31 cellular contexts compared by ENCODE assay signal in genomic region chr6:45739058-45739457, GRCh38.
DNase-seq lines count a peak whose midpoint lies in the region; ATAC-seq, FAIRE-seq and TF ChIP-seq lines count a peak whose summit lies in the region.
"Had no signal": no experiment of that assay in that cellular context is flagged by ENCODE, and none has a peak within 500 bp of the region (broad histone marks: within the 10 kb centered on the region; RNA-seq: fewer than 3 reads in every experiment).

No MANE protein-coding gene starts in this region.

- DNase-seq in HepG2 (ENCODE audit: low spot score): no peak
- DNase-seq in right lobe of liver: no peak
- DNase-seq in K562 (ENCODE audit: extremely low read depth in 1 of 4, low spot score in 3 of 4): no peak
- DNase-seq in NCI-H226: no peak
- DNase-seq: 8988T; ACHN; AML-193; BE2C; C1 segment of cervical spinal cord; Caco-2; Calu3; CD4-positive, alpha-beta memory T cell; CD4-positive, alpha-beta T cell; CD4-positive, CD25-positive, alpha-beta regulatory T cell; CD8-positive, alpha-beta memory T cell; CD8-positive, alpha-beta T cell; COR-L47; DMS 273 treated with DMSO at 0.1 percent for 48 hours; DMS153; DMS53; DMS79; DMS79 treated with DMSO at 0.1 percent for 48 hours; DND-41; EL had no signal

- peaks cover 0 to 6% of the 10 kb centered on the region in 2 experiments; a peak in 1 of 5 replicates for H3K27me3 ChIP-seq in HepG2 (ENCODE audit: control insufficient read depth in 1 of 2, insufficient read depth in 2 of 2, low read length in 2 of 2)
- H3K27me3 ChIP-seq in right lobe of liver: no peaks in the 10 kb centered on the region
- no peaks in the 10 kb centered on the region for H3K27me3 ChIP-seq in K562 (ENCODE audit: control insufficient read depth in 2 of 2, insufficient read depth in 2 of 2, low read length in 2 of 2)
- H3K27me3 ChIP-seq: BE2C; BLaER1; BLaER1 treated with 17β-estradiol and CSF1 and Interleukin-3, amounts not matched to agents 10 nM and 100 nM had no signal

- no TSS peak for BruUV-seq in HepG2 (replicated peaks; lab: Mats Ljungman, UMichigan)
- no TSS peak for BruUV-seq in K562 (replicated peaks; lab: Mats Ljungman, UMichigan)

- TF ChIP-seq CTCF in HepG2 (CRISPR knock-in tag; IDR thresholded peaks at IDR 0.05) (no peak), right lobe of liver (IDR thresholded peaks at IDR 0.05) (no peak), K562 (IDR thresholded peaks at IDR 0.05 in 2 of 3, conservative IDR thresholded peaks at IDR 0.05 in 1 of 3; ENCODE audit: insufficient read depth in 2 of 3, low read depth in 1 of 3, low read length in 3 of 3) (no peak)

- WGBS in HepG2 (ENCODE audit: low lambda C conversion rate): 43% methylated on average over 3 of the region's 3 CpGs
- WGBS in right lobe of liver (ENCODE audit: insufficient coverage, low coverage, low lambda C conversion rate, missing lambda C conversion rate): 86% methylated on average over 3 of the region's 3 CpGs
- 2% methylated on average over 3 of the region's 3 CpGs for WGBS in K562 (ENCODE audit: insufficient coverage, low coverage, missing lambda C conversion rate)

- TF ChIP-seq POLR2A in HepG2 (IDR thresholded peaks at IDR 0.05; ENCODE audit: insufficient read depth in 1 of 2, low read depth in 2 of 2, low read length in 2 of 2) (no peak), right lobe of liver (IDR thresholded peaks at IDR 0.05) (no peak), K562 (conservative IDR thresholded peaks at IDR 0.05) (no peak)

- H4K20me1 ChIP-seq in HepG2 (ENCODE audit: insufficient read depth, low read length) (no peaks in the 10 kb centered on the region), K562 (replicated peaks; ENCODE audit: control insufficient read depth, insufficient read depth, low read length) (no peaks in the 10 kb centered on the region)
- H4K20me1 ChIP-seq: BLaER1; BLaER1 treated with 17β-estradiol and CSF1 and Interleukin-3, amounts not matched to agents 10 nM and 100 nM had no signal

- intact Hi-C loops in HepG2 (cut with micrococcal nuclease; ENCODE audit: unreplicated experiment): no loop called here
- intact Hi-C loops in right lobe of liver (cut with DNase I): no loop called here
- intact Hi-C loops in K562 (cut with micrococcal nuclease): no loop called here

- CTCF ChIA-PET in HepG2 (lab: Yijun Ruan, JAX; ENCODE audit: low intra/inter-chr PET ratio, low total read pairs): no interaction called here
- CTCF ChIA-PET in K562 (lab: Yijun Ruan, JAX; ENCODE audit: low intra/inter-chr PET ratio): no interaction called here

- H3K36me3 ChIP-seq in HepG2 (replicated peaks in 1 of 2; ENCODE audit: control insufficient read depth in 1 of 2, insufficient read depth in 2 of 2, low read length in 2 of 2): no peaks in the 10 kb centered on the region
- no peaks in the 10 kb centered on the region for H3K36me3 ChIP-seq in right lobe of liver
- H3K36me3 ChIP-seq in K562 (ENCODE audit: control insufficient read depth, insufficient read depth, low read length): no peaks in the 10 kb centered on the region
- H3K36me3 ChIP-seq: BE2C; BLaER1; BLaER1 treated with 17β-estradiol and CSF1 and Interleukin-3, amounts not matched to agents 10 nM and 100 nM had no signal

- POLR2A ChIA-PET in HepG2 (lab: Yijun Ruan, JAX): no interaction called here
- POLR2A ChIA-PET in K562 (lab: Yijun Ruan, JAX): interaction anchor here (0.6 to 1.2 kb wide), 3 partner anchors 16 to 152 kb away, joined by 3 read pairs; no protein-coding TSS in a partner anchor

- no peak overlapping the region for H2AFZ ChIP-seq in HepG2 (ENCODE audit: low read length)
- no peak overlapping the region for H2AFZ ChIP-seq in K562 (ENCODE audit: low read depth, low read length)

- H3K9me3 ChIP-seq in HepG2 (ENCODE audit: low read length) (no peaks in the 10 kb centered on the region), right lobe of liver (no peaks in the 10 kb centered on the region), K562 (replicated peaks; ENCODE audit: control insufficient read depth, insufficient read depth, low read depth, low read length) (no peaks in the 10 kb centered on the region)
- H3K9me3 ChIP-seq: A549; BE2C; BLaER1; BLaER1 treated with 17β-estradiol and CSF1 and Interleukin-3, amounts not matched to agents 10 nM and 100 nM; Caco-2 had no signal

- TF ChIP-seq RAD21 in HepG2 (CRISPR knock-in tag; IDR thresholded peaks at IDR 0.05): no peak
- TF ChIP-seq RAD21 in K562 (CRISPR knock-in tag; conservative IDR thresholded peaks at IDR 0.05 in 1 of 2, IDR thresholded peaks at IDR 0.05 in 1 of 2): no peak

- in situ Hi-C loops in HepG2 (cut with HindIII; ENCODE audit: extremely low pct_ligation_motif_present, low pct_unique_long_range_greater_than_20kb): no loop called here
- in situ Hi-C loops in K562 (cut with MboI): no loop called here

- H3K79me2 ChIP-seq in HepG2 (ENCODE audit: insufficient read depth, low read length): no peaks in the 10 kb centered on the region
- H3K79me2 ChIP-seq in K562 (ENCODE audit: control insufficient read depth, insufficient read depth, low read length): no peaks in the 10 kb centered on the region

- no peaks in the 10 kb centered on the region for H3K9me1 ChIP-seq in K562 (ENCODE audit: control insufficient read depth, insufficient read depth, low read length)

- no peak overlapping the region for H3K4me2 ChIP-seq in HepG2 (ENCODE audit: low read depth, low read length)
- no peak overlapping the region for H3K4me2 ChIP-seq in K562 (ENCODE audit: insufficient read depth, low read length)
- H3K4me2 ChIP-seq: A549; BLaER1; BLaER1 treated with 17β-estradiol and CSF1 and Interleukin-3, amounts not matched to agents 10 nM and 100 nM had no signal

- ATAC-seq in HepG2 (no peak), right lobe of liver (no peak), K562 (no peak)
- ATAC-seq: A549; CD8-positive, alpha-beta T cell had no signal

- peaks cover 7% of the 10 kb centered on the region for H3K4me1 ChIP-seq in HepG2 (ENCODE audit: insufficient read depth, low read length)
- no peaks in the 10 kb centered on the region for H3K4me1 ChIP-seq in right lobe of liver
- H3K4me1 ChIP-seq in K562 (replicated peaks in 1 of 2; ENCODE audit: control insufficient read depth in 2 of 2, insufficient read depth in 2 of 2, low read length in 2 of 2): no peaks in the 10 kb centered on the region; a peak in 1 of 5 replicates
- H3K4me1 ChIP-seq: A549, BE2C, Caco-2 had no signal

- no peak for FAIRE-seq in HepG2 (lab: Jason Lieb, UNC)
- FAIRE-seq in K562 (lab: Jason Lieb, UNC): no peak
- FAIRE-seq: A204.1, A549, D721Med had no signal

- H3K4me3 ChIP-seq in HepG2 (replicated peaks in 1 of 3; ENCODE audit: insufficient read depth in 1 of 3, low read depth in 2 of 3, low read length in 3 of 3) (no peak overlapping the region), right lobe of liver (no peak overlapping the region), K562 (no peak overlapping the region)
- H3K4me3 ChIP-seq: A549; BLaER1; BLaER1 treated with 17β-estradiol and CSF1 and Interleukin-3, amounts not matched to agents 10 nM and 100 nM had no signal

- TF ChIP-seq EP300 in HepG2 (IDR thresholded peaks at IDR 0.05; ENCODE audit: low read depth in 2 of 2, low read length in 2 of 2): no peak
- TF ChIP-seq EP300 in HepG2 (CRISPR knock-in tag; IDR thresholded peaks at IDR 0.05; ENCODE audit: borderline replicate concordance): no peak
- TF ChIP-seq EP300 in K562 (IDR thresholded peaks at IDR 0.05; ENCODE audit: low read length): no peak

- H3K9ac ChIP-seq in HepG2 (ENCODE audit: insufficient read depth, low read depth, low read length): no peak overlapping the region
- H3K9ac ChIP-seq in K562 (ENCODE audit: insufficient read depth in 1 of 2, low read depth in 2 of 2, low read length in 2 of 2): no peak overlapping the region
- H3K9ac ChIP-seq: BLaER1; BLaER1 treated with 17β-estradiol and CSF1 and Interleukin-3, amounts not matched to agents 10 nM and 100 nM had no signal

- H3K27ac ChIP-seq in HepG2 (ENCODE audit: extremely low read length, insufficient read depth, low read length) (no peak overlapping the region), right lobe of liver (no peak overlapping the region), K562 (ENCODE audit: extremely low read depth, low read depth, low read length) (no peak overlapping the region)
- H3K27ac ChIP-seq: 22Rv1; A549; BLaER1; BLaER1 treated with 17β-estradiol and CSF1 and Interleukin-3, amounts not matched to agents 10 nM and 100 nM; C4-2B had no signal

TF ChIP-seq in HepG2, 621 proteins besides CTCF, POLR2A, EP300 and RAD21:
- no peak for TF ChIP-seq GMEB1 (CRISPR knock-in tag; IDR thresholded peaks at IDR 0.05; ENCODE audit: borderline replicate concordance)
- TF ChIP-seq ZNF629 (CRISPR knock-in tag; conservative IDR thresholded peaks at IDR 0.05): peak; percentile 78

Comparison
In these comparisons a context has a peak if more than half of its experiments do, and no peak if none do; other contexts are left out.
1. Of the 241 proteins assayed by ChIP-seq in both HepG2 and K562: peak only in HepG2: none; only in K562: CHD4 and ESRRA; in both: none; in neither: 239.